In the genomic region with DNA sequence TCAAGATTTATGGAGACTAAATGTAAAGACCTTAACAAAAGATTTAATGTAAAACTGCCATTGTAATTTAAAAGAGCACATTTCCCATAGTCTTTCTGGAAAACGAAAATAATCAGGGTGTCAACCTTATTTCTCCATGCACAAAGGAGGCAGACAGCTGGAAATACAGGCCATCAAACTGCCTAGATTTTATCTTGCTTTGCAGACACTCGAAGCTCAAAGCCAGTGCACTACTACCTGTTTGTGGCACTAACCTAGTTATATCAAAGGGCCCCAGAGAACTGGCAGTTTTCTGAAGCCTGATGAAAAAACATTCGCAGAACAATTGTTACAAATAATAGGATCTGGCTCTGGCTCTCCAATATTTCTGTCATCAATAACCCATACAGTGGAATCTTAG, we compare ENCODE assay signal across 7 cellular contexts.
"Had no signal": no experiment of that assay in that cellular context is flagged by ENCODE, and none has a peak within 500 bp of the region (broad histone marks: within the 10 kb centered on the region; RNA-seq: fewer than 3 reads in every experiment).

No MANE protein-coding gene starts in this region.

- H3K4me3 ChIP-seq: GM23248, K562 had no signal

- ATAC-seq: K562 had no signal

- DNase-seq: GM23248, GOT3, H7, HCEC 1CT, IMR-90 had no signal

- FAIRE-seq: HTR-8/SVneo, K562 had no signal

- H3K27ac ChIP-seq: GM23248 had no signal
